10 cellular contexts compared by ENCODE assay signal in the genomic region with DNA sequence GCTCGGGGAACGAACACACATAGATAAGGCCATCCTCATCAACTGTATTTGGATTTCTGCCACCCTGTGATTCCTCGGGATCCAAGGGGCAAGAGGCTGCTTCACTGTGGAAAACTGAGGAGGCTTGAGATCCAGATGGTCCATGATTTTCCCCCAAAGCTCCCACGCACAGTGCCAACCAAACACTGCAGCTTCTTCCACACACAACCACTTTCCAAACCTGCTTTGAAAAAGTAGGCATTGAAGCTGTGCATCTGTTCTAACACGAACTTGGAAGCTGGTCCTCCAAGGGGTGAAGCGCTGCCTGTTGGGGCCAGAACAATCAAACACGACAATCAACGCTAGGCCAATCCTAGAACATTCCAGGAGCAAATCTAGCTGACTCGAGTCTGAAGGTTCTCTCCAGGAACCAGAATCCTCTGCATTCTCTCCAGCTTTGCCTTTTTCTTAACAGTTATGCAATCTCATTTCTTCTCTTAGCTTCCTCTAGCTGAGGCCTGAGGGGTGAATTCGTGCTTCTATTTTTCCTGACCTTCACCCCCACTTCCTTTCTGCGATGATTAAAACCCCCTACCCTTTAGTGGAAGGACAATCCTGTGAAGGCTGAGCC.
DNase-seq lines count a peak whose midpoint lies in the region; ATAC-seq and TF ChIP-seq lines count a peak whose summit lies in the region.
"Had no signal": no experiment of that assay in that cellular context is flagged by ENCODE, and none has a peak within 500 bp of the region (broad histone marks: within the 10 kb centered on the region; RNA-seq: fewer than 3 reads in every experiment).

No MANE protein-coding gene starts in this region.

- no peaks in the 10 kb centered on the region for H3K27me3 ChIP-seq in spleen (replicated peaks in 1 of 7)

- TF ChIP-seq POLR2A in spleen (IDR thresholded peaks at IDR 0.05): no peak

- ATAC-seq in left lobe of liver: no peak
- no peak for ATAC-seq in stimulated activated naive CD8-positive, alpha-beta T cell treated with anti-CD3 and anti-CD28 coated beads, Interleukin-15, amount 100 ng/mL, for 72 hours
- ATAC-seq: naive thymus-derived CD4-positive, alpha-beta T cell had no signal

- H3K4me1 ChIP-seq in spleen: peaks cover 2 to 53% (median 33%) of the 10 kb centered on the region in 6 donors

- DNase-seq in Kasumi-1 (lab: John Stamatoyannopoulos, UW) (peak; percentile 34 to 46), cardiac fibroblast (ENCODE audit: low read depth in 2 of 2) (peak; percentile 31 to 45), left lobe of liver (ENCODE audit: low spot score) (peak; percentile 27), spleen (no peak), A172 (ENCODE audit: low spot score) (no peak), AG08396 (ENCODE audit: low spot score) (no peak)
- no peak for DNase-seq in activated CD4-positive, alpha-beta T cell treated with anti-CD3 and anti-CD28 coated beads for 4 hours
- DNase-seq in stimulated activated naive CD8-positive, alpha-beta T cell treated with anti-CD3 and anti-CD28 coated beads, Interleukin-15, amount 100 ng/mL, for 72 hours: no peak
- DNase-seq: activated T-cell treated with anti-CD3 and anti-CD28 coated beads, Interleukin-2, amount 50 U/mL, for 1 hour had no signal

- WGBS in spleen, 5 donors: 65 to 71% (median 67%) methylated on average over 11 of the region's 11 CpGs

- no peaks in the 10 kb centered on the region for H3K9me3 Mint-ChIP-seq in stimulated activated naive CD8-positive, alpha-beta T cell treated with anti-CD3 and anti-CD28 coated beads, Interleukin-15, amount 100 ng/mL, for 72 hours

- TF ChIP-seq CTCF in cardiac fibroblast (IDR thresholded peaks at IDR 0.05; ENCODE audit: low read depth, low read length) (no peak), spleen (IDR thresholded peaks at IDR 0.05 in 8 of 11, conservative IDR thresholded peaks at IDR 0.05 in 3 of 11) (no peak)

- H3K27ac ChIP-seq in spleen: peak overlapping the region in 7 of 8 donors; percentile 0 to 58 (median 26)

- no peaks in the 10 kb centered on the region for H3K27me3 Mint-ChIP-seq in stimulated activated naive CD8-positive, alpha-beta T cell treated with anti-CD3 and anti-CD28 coated beads, Interleukin-15, amount 100 ng/mL, for 72 hours

- H3K27ac Mint-ChIP-seq in stimulated activated naive CD8-positive, alpha-beta T cell treated with anti-CD3 and anti-CD28 coated beads, Interleukin-15, amount 100 ng/mL, for 72 hours: peak overlapping the region in 1 of 2 donors; percentile 69
- H3K27ac Mint-ChIP-seq: naive thymus-derived CD4-positive, alpha-beta T cell had no signal

- H3K4me3 Mint-ChIP-seq in stimulated activated naive CD8-positive, alpha-beta T cell treated with anti-CD3 and anti-CD28 coated beads, Interleukin-15, amount 100 ng/mL, for 72 hours: no peak overlapping the region
- H3K4me3 Mint-ChIP-seq: naive thymus-derived CD4-positive, alpha-beta T cell had no signal

- peaks cover 0 to 99% (median 30%) of the 10 kb centered on the region in 6 donors for H3K36me3 ChIP-seq in spleen

- H3K9me3 ChIP-seq in spleen: no peaks in the 10 kb centered on the region

- H3K4me3 ChIP-seq in cardiac fibroblast (replicated peaks in 1 of 2; ENCODE audit: low read depth in 2 of 2, low read length in 2 of 2) (no peak overlapping the region), spleen (no peak overlapping the region)

- intact Hi-C loops in spleen (cut with DNase I; ENCODE audit: low total_unique reads): no loop called here

- no peaks in the 10 kb centered on the region for H3K4me1 Mint-ChIP-seq in stimulated activated naive CD8-positive, alpha-beta T cell treated with anti-CD3 and anti-CD28 coated beads, Interleukin-15, amount 100 ng/mL, for 72 hours
- H3K4me1 Mint-ChIP-seq: naive thymus-derived CD4-positive, alpha-beta T cell had no signal

Comparison
In these comparisons a context has a peak if more than half of its experiments do, and no peak if none do; other contexts are left out.
1. DNase-seq: peak in Kasumi-1 (2 of 2), cardiac fibroblast (2 of 2) and left lobe of liver (single experiment); none in spleen (single experiment), A172 (single experiment), AG08396 (single experiment), activated CD4-positive, alpha-beta T cell treated with anti-CD3 and anti-CD28 coated beads for 4 hours (0 of 2) and stimulated activated naive CD8-positive, alpha-beta T cell treated with anti-CD3 and anti-CD28 coated beads, Interleukin-15, amount 100 ng/mL, for 72 hours (0 of 2).